Comparison of ENCODE assay signal across 11 cellular contexts in the genomic region with DNA sequence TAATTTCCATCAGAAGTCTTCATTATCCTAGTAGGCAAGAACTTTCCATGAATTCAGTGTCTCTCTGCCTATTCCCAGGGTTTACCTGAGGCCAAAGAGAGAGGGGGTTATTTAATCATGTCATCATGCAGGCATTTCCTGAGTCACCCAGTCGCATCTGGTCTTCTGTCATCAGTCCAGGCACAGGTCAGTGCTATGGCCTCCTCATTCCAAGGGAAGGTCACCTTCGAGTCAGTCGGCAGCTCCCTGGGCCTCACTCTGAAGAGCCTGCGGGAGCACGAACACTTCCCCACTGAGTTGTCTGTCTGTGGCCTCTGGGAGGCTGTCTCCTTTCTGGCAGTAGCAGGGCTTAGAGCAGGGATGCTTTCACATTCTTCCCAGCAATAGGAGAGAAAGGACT. TPM values are rescaled to one million over a fixed set of nuclear protein-coding genes. Genes with fewer than 3 reads are reported as not detected.
A peak's percentile ranks its signal among the peaks of the same experiment; 100 is the strongest.
DNase-seq lines count a peak whose midpoint lies in the region; ATAC-seq and TF ChIP-seq lines count a peak whose summit lies in the region.
"Had no signal": no experiment of that assay in that cellular context is flagged by ENCODE, and none has a peak within 500 bp of the region (broad histone marks: within the 10 kb centered on the region; RNA-seq: fewer than 3 reads in every experiment).

No MANE protein-coding gene starts in this region.

- H3K9me3 Mint-ChIP-seq in activated T-helper 17 cell treated with anti-CD3 and anti-CD28 coated beads, Interleukin-2, amount 50 U/mL, for 72 hours: no peaks in the 10 kb centered on the region

- no peak overlapping the region for H3K4me2 ChIP-seq in neuronal stem cell (ENCODE audit: insufficient read depth, low read length, poor library complexity, severe bottlenecking)

- no peaks in the 10 kb centered on the region for H3K27me3 ChIP-seq in neuronal stem cell (ENCODE audit: control insufficient read depth in 3 of 3, insufficient read depth in 3 of 3, low read depth in 1 of 3, low read length in 3 of 3)
- H3K27me3 ChIP-seq in esophagus squamous epithelium: no peaks in the 10 kb centered on the region

- DNase-seq in RWPE1 (ENCODE audit: low spot score) (peak; percentile 20), fibroblast of mammary gland (ENCODE audit: low read depth) (peak; percentile 85), neuronal stem cell (ENCODE audit: low spot score) (no peak), esophagus squamous epithelium (lab: John Stamatoyannopoulos, UW) (no peak)
- no peak for DNase-seq in activated CD4-positive, alpha-beta T cell treated with anti-CD3 and anti-CD28 coated beads for 1 hour
- DNase-seq: activated T-cell treated with anti-CD3 and anti-CD28 coated beads, Interleukin-2, amount 50 U/mL, for 48 hours; DMS 273 treated with DMSO at 0.1 percent for 48 hours; NK-92 treated with Interleukin-12 subunit alpha and Interleukin-12 subunit beta, amount 100 ng/mL, for 24 hours had no signal

- H3K4ac ChIP-seq in neuronal stem cell (ENCODE audit: low read length): no peak overlapping the region

- no peak overlapping the region for H3K18ac ChIP-seq in neuronal stem cell (ENCODE audit: low read length)

- no peak overlapping the region for H2BK5ac ChIP-seq in neuronal stem cell (ENCODE audit: low read length)

- no peak overlapping the region for H2BK15ac ChIP-seq in neuronal stem cell (ENCODE audit: low read length)

- H2BK120ac ChIP-seq in neuronal stem cell (ENCODE audit: low read depth, low read length): no peak overlapping the region

- no peaks in the 10 kb centered on the region for H3K79me1 ChIP-seq in neuronal stem cell (ENCODE audit: low read depth, low read length)

- H2AK5ac ChIP-seq in neuronal stem cell (ENCODE audit: low read depth, low read length): peak overlapping the region; percentile 73

- no peaks in the 10 kb centered on the region for H3K27me3 Mint-ChIP-seq in activated T-helper 17 cell treated with anti-CD3 and anti-CD28 coated beads, Interleukin-2, amount 50 U/mL, for 72 hours

- ATAC-seq in activated T-helper 17 cell treated with anti-CD3 and anti-CD28 coated beads, Interleukin-2, amount 50 U/mL, for 72 hours (replicated peaks): no peak
- ATAC-seq in HG03457 (IDR thresholded peaks at IDR 0.05; ENCODE audit: unreplicated experiment): no peak

- H3K27ac ChIP-seq in RWPE1 (no peak overlapping the region), neuronal stem cell (replicated peaks; ENCODE audit: low read length) (no peak overlapping the region), esophagus squamous epithelium (peak overlapping the region in 1 of 4 donors; percentile 19)

- H3K14ac ChIP-seq in neuronal stem cell (ENCODE audit: low read length): no peak overlapping the region

- no peak overlapping the region for H3K27ac Mint-ChIP-seq in activated T-helper 17 cell treated with anti-CD3 and anti-CD28 coated beads, Interleukin-2, amount 50 U/mL, for 72 hours

- no peak overlapping the region for H4K91ac ChIP-seq in neuronal stem cell (ENCODE audit: low read depth, low read length, poor library complexity)

- no peak for TF ChIP-seq POLR2A in esophagus squamous epithelium (IDR thresholded peaks at IDR 0.05)

- no peak overlapping the region for H3K23ac ChIP-seq in neuronal stem cell (ENCODE audit: low read depth, low read length, poor library complexity)

- H3K9ac ChIP-seq in ES-I3 (ENCODE audit: low read depth, low read length) (peak overlapping the region; percentile 6; the same call in 1 of the 2 replicates), neuronal stem cell (ENCODE audit: low read depth, low read length, poor library complexity) (no peak overlapping the region)

- H3K4me1 ChIP-seq in ES-I3 (ENCODE audit: insufficient read depth, low read length) (peaks cover 39% of the 10 kb centered on the region), neuronal stem cell (ENCODE audit: control insufficient read depth in 2 of 2, insufficient read depth in 1 of 2, low read depth in 1 of 2, low read length in 2 of 2) (peaks cover 10 to 11% of the 10 kb centered on the region in 2 donors), esophagus squamous epithelium (peaks cover 0 to 44% (median 3%) of the 10 kb centered on the region in 3 donors)

- H3K9me3 ChIP-seq in ES-I3 (ENCODE audit: control insufficient read depth, insufficient read depth, low read length): no peaks in the 10 kb centered on the region
- no peaks in the 10 kb centered on the region for H3K9me3 ChIP-seq in neuronal stem cell (replicated peaks in 1 of 2; ENCODE audit: control insufficient read depth in 2 of 2, insufficient read depth in 1 of 2, low read depth in 1 of 2, low read length in 2 of 2)
- no peaks in the 10 kb centered on the region for H3K9me3 ChIP-seq in esophagus squamous epithelium

- POLR2A ChIA-PET in RWPE1 (lab: Yijun Ruan, JAX; ENCODE audit: low non-redundant PET): no interaction called here

- intact Hi-C loops in esophagus squamous epithelium (cut with DNase I): no loop called here

- CTCF ChIA-PET in RWPE1 (lab: Yijun Ruan, JAX): no interaction called here

- no peak overlapping the region for H3K4me3 Mint-ChIP-seq in activated T-helper 17 cell treated with anti-CD3 and anti-CD28 coated beads, Interleukin-2, amount 50 U/mL, for 72 hours

- H2AFZ ChIP-seq in neuronal stem cell (ENCODE audit: low read length): peak overlapping the region; percentile 64

- no peak overlapping the region for H4K8ac ChIP-seq in neuronal stem cell (ENCODE audit: low read depth, low read length)

- no peaks in the 10 kb centered on the region for H3K36me3 Mint-ChIP-seq in activated T-helper 17 cell treated with anti-CD3 and anti-CD28 coated beads, Interleukin-2, amount 50 U/mL, for 72 hours (ENCODE audit: low read depth)

- WGBS in neuronal stem cell (ENCODE audit: extremely low coverage in 2 of 2, insufficient read length in 2 of 2, insufficient replicate concordance in 1 of 2), 2 donors: no CpG with 5 or more reads among the region's 5 CpGs
- WGBS in esophagus squamous epithelium, 2 donors: 16 to 30% methylated on average over 4 of the region's 5 CpGs

- no peaks in the 10 kb centered on the region for H3K4me1 Mint-ChIP-seq in activated T-helper 17 cell treated with anti-CD3 and anti-CD28 coated beads, Interleukin-2, amount 50 U/mL, for 72 hours

- no peak overlapping the region for H2BK12ac ChIP-seq in neuronal stem cell (ENCODE audit: low read length)

- TF ChIP-seq CTCF in RWPE1 (conservative IDR thresholded peaks at IDR 0.05; ENCODE audit: low read depth) (no peak), fibroblast of mammary gland (conservative IDR thresholded peaks at IDR 0.05; ENCODE audit: control insufficient read depth, insufficient read depth, low read depth, low read length) (no peak), esophagus squamous epithelium (IDR thresholded peaks at IDR 0.05) (no peak)

- no peaks in the 10 kb centered on the region for H3K36me3 ChIP-seq in ES-I3 (ENCODE audit: insufficient read depth, low read length)
- H3K36me3 ChIP-seq in neuronal stem cell (replicated peaks in 1 of 2; ENCODE audit: control insufficient read depth in 2 of 2, insufficient read depth in 2 of 2, low read length in 2 of 2): no peaks in the 10 kb centered on the region
- no peaks in the 10 kb centered on the region for H3K36me3 ChIP-seq in esophagus squamous epithelium

- H3K4me3 ChIP-seq in fibroblast of mammary gland (ENCODE audit: control insufficient read depth, low read depth, low read length) (no peak overlapping the region), neuronal stem cell (ENCODE audit: low read length in 2 of 2) (no peak overlapping the region), esophagus squamous epithelium (no peak overlapping the region)

RNA-seq across cellular contexts. Expression of a gene that starts 26.2 kb away (rescaled TPM):
- polyA plus RNA-seq in neuronal stem cell (2013, experiment 1 of 2): not detected
- not detected for polyA plus RNA-seq in neuronal stem cell (2013, experiment 2 of 2)
- not detected for total RNA-seq in activated T-helper 17 cell treated with anti-CD3 and anti-CD28 coated beads, Interleukin-2, amount 50 U/mL, for 72 hours
- not detected for total RNA-seq in esophagus squamous epithelium

Comparison
In these comparisons a context has a peak if more than half of its experiments do, and no peak if none do; other contexts are left out.
1. DNase-seq: peak in RWPE1 (single experiment) and fibroblast of mammary gland (single experiment); none in neuronal stem cell (single experiment), esophagus squamous epithelium (single experiment) and activated CD4-positive, alpha-beta T cell treated with anti-CD3 and anti-CD28 coated beads for 1 hour (single experiment).